8 cellular contexts compared by ENCODE assay signal in genomic region chr11:62787005-62787759, GRCh38. TPM values are rescaled to one million over a fixed set of nuclear protein-coding genes. Genes with fewer than 3 reads are reported as not detected.
A peak's percentile ranks its signal among the peaks of the same experiment; 100 is the strongest.
DNase-seq lines count a peak whose midpoint lies in the region; ATAC-seq, FAIRE-seq and TF ChIP-seq lines count a peak whose summit lies in the region.

TSS of gene TMEM179B (plus strand) at chr11:62787402. CDS start at chr11:62787432, 30 bp downstream.

- H3K4me1 ChIP-seq in pancreas (peaks cover 5 to 25% (median 23%) of the 10 kb centered on the region in 3 donors), tibial artery (peaks cover 0 to 47% (median 38%) of the 10 kb centered on the region in 4 donors)

- peaks cover 41% of the 10 kb centered on the region for H3K4me1 Mint-ChIP-seq in activated naive CD8-positive, alpha-beta T cell (ENCODE audit: low read depth)

- TF ChIP-seq CTCF in GM10266 (IDR thresholded peaks at IDR 0.05; ENCODE audit: control insufficient read depth, insufficient read depth, low read depth, missing control alignments): peak; percentile 79
- peak in 1 of 4 donors; percentile 8 for TF ChIP-seq CTCF in pancreas (IDR thresholded peaks at IDR 0.05)
- peak; percentile 22 to 35 for TF ChIP-seq CTCF in tibial artery (IDR thresholded peaks at IDR 0.05)

- peak within 1 kb of the TSS; percentile 92 for H3K27ac Mint-ChIP-seq in activated naive CD8-positive, alpha-beta T cell

- DNase-seq in GM10266 (ENCODE audit: extremely low spot score) (peak; percentile 98), NCI-H1092 treated with DMSO at 0.1 percent for 48 hours (lab: John Stamatoyannopoulos, UW) (peak; percentile 98), SKM-1 (lab: John Stamatoyannopoulos, UW; ENCODE audit: unreplicated experiment) (peak; percentile 97), head of caudate nucleus (peak; percentile 96 to 100 (median 99)), pancreas (peak; percentile 95 to 99 (median 97)), tibial artery (peak; percentile 99)

- H3K27ac ChIP-seq in pancreas (peak within 1 kb of the TSS; percentile 94 to 96 (median 95)), tibial artery (peak within 1 kb of the TSS; percentile 95)

- no peaks in the 10 kb centered on the region for H3K27me3 ChIP-seq in pancreas
- H3K27me3 ChIP-seq in tibial artery: no peaks in the 10 kb centered on the region

- peak within 1 kb of the TSS; percentile 89 for H3K4me3 Mint-ChIP-seq in activated naive CD8-positive, alpha-beta T cell

- H3K27me3 Mint-ChIP-seq in activated naive CD8-positive, alpha-beta T cell: no peaks in the 10 kb centered on the region

- peaks cover 3% of the 10 kb centered on the region for H3K36me3 Mint-ChIP-seq in activated naive CD8-positive, alpha-beta T cell

- H3K36me3 ChIP-seq in pancreas: peaks cover 0 to 3% (median 0%) of the 10 kb centered on the region in 3 donors
- H3K36me3 ChIP-seq in tibial artery: peaks cover 6 to 33% (median 13%) of the 10 kb centered on the region in 3 donors

- H3K4me3 ChIP-seq in pancreas: peak within 1 kb of the TSS; percentile 77 to 86 (median 84)
- peak within 1 kb of the TSS; percentile 88 to 89 for H3K4me3 ChIP-seq in tibial artery

- H3K9me3 ChIP-seq in pancreas (no peaks in the 10 kb centered on the region), tibial artery (no peaks in the 10 kb centered on the region)

- no peaks in the 10 kb centered on the region for H3K9me3 Mint-ChIP-seq in activated naive CD8-positive, alpha-beta T cell (ENCODE audit: low read depth)

- intact Hi-C loops in head of caudate nucleus (cut with DNase I): loop anchor here (2.0 to 10.0 kb wide), 2 partner anchors 16 to 48 kb away; partner anchors contain the start of genes STX5, TAF6L, TEX54 and WDR74
- intact Hi-C loops in pancreas (cut with DNase I): loop anchor here in 2 of 3 donors (5.0 to 10.0 kb wide), 2 partner anchors 75 to 78 kb away; no protein-coding TSS in a partner anchor
- intact Hi-C loops in tibial artery (cut with DNase I; ENCODE audit: low total_unique reads): loop anchor here (2.0 kb wide), 1 partner anchor 68 kb away; no protein-coding TSS in a partner anchor

- ATAC-seq in HG02588 (IDR thresholded peaks at IDR 0.05; ENCODE audit: unreplicated experiment) (peak; percentile 57), pancreas (peak; percentile 83 to 92 (median 86))

- 0% methylated on average over 46 to 88 of the region's 88 CpGs for WGBS in pancreas, 2 donors

- FAIRE-seq in pancreas (lab: Jason Lieb, UNC): no peak

RNA-seq across cellular contexts. Expression of gene TMEM179B, which starts in this region (rescaled TPM):
- total RNA-seq in pancreas: 10 to 100 TPM; 14.8 to 26.2 (median 19.1) TPM
- polyA plus RNA-seq in pancreas: 10 to 100 TPM; 27.1 to 59.6 TPM

Comparison
In these comparisons a context has a peak if more than half of its experiments do, and no peak if none do; other contexts are left out.
1. Peak in every context shown above with its lines: DNase-seq, ATAC-seq, H3K4me3 ChIP-seq and H3K27ac ChIP-seq.